Comparison of ENCODE assay signal across 1 cellular context in the genomic region with DNA sequence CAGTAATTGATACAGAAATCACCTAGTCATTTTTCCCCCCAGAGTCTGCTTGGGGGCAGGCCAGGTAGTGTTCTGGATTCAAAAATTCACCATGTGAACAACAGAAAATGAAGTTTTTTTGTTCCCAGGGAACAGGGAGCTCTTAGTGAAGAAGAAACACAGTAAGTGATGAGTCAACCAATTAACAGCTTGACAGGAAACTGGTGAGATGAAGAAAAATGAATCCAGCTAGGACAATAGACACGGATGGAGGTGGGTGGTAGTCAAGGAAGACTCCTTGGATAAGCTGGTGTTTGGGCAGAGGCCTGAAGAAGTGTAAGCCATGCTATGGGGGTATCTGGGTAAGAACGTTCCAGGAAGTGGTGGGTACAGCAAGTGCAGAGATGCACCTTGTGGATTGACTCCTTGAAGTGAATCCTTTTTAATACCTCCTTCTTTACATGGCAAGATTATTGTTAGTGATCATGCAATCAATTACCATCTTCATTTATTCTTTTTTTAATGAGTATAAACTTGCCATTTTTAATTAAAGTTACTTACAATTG.
TF ChIP-seq lines count a peak whose summit lies in the region.

No MANE protein-coding gene starts in this region.

TF ChIP-seq in HCT116, 20 proteins besides CTCF, POLR2A, EP300 and RAD21 (continued from another document):
- TF ChIP-seq, protein P1, sequence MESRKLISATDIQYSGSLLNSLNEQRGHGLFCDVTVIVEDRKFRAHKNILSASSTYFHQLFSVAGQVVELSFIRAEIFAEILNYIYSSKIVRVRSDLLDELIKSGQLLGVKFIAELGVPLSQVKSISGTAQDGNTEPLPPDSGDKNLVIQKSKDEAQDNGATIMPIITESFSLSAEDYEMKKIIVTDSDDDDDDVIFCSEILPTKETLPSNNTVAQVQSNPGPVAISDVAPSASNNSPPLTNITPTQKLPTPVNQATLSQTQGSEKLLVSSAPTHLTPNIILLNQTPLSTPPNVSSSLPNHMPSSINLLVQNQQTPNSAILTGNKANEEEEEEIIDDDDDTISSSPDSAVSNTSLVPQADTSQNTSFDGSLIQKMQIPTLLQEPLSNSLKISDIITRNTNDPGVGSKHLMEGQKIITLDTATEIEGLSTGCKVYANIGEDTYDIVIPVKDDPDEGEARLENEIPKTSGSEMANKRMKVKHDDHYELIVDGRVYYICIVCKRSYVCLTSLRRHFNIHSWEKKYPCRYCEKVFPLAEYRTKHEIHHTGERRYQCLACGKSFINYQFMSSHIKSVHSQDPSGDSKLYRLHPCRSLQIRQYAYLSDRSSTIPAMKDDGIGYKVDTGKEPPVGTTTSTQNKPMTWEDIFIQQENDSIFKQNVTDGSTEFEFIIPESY (IDR thresholded peaks at IDR 0.05; ENCODE audit: extremely low read depth, insufficient replicate concordance, low read length), result no peak
TF ChIP-seq in HCT116: peak in this region for 0.
